In genomic region chr4:39731908-39732307, GRCh38 we compare ENCODE assay signal across 21 cellular contexts. TPM values are rescaled to one million over a fixed set of nuclear protein-coding genes. Genes with fewer than 3 reads are reported as not detected.
A peak's percentile ranks its signal among the peaks of the same experiment; 100 is the strongest.
DNase-seq lines count a peak whose midpoint lies in the region; ATAC-seq, FAIRE-seq and TF ChIP-seq lines count a peak whose summit lies in the region.
"Had no signal": no experiment of that assay in that cellular context is flagged by ENCODE, and none has a peak within 500 bp of the region (broad histone marks: within the 10 kb centered on the region; RNA-seq: fewer than 3 reads in every experiment).

No MANE protein-coding gene starts in this region.

- intact Hi-C loops in PC-3 (cut with micrococcal nuclease) = no loop called here
- intact Hi-C loops in GM12878 (cut with micrococcal nuclease; ENCODE audit: unreplicated experiment) = no loop called here
- intact Hi-C loops in psoas muscle (cut with DNase I) = no loop called here

- H2AFZ ChIP-seq in PC-3 (ENCODE audit: low read length) (no peak overlapping the region), GM12878 (ENCODE audit: control insufficient read depth, low read depth, low read length) (no peak overlapping the region)

- POLR2A ChIA-PET in PC-3 (lab: Charles Lee; ENCODE audit: unreplicated experiment) (interaction anchor here (0.7 kb wide), 1 partner anchor 34 kb away, joined by 4 read pairs; no protein-coding TSS in a partner anchor), GM12878 (lab: Charles Lee) (interaction anchor here (0.5 to 1.2 kb wide), 5 partner anchors 12 to 180 kb away, joined by 3 to 7 read pairs (median 4); no protein-coding TSS in a partner anchor)

- H3K4me2 ChIP-seq in PC-3 (ENCODE audit: low read length) = no peak overlapping the region
- no peak overlapping the region for H3K4me2 ChIP-seq in GM12878 (ENCODE audit: control insufficient read depth, insufficient read depth)
- H3K4me2 ChIP-seq: BLaER1 treated with 17β-estradiol and CSF1 and Interleukin-3, amounts not matched to agents 10 nM and 100 nM had no signal

- in situ Hi-C loops in GM12878 (cut with MboI) = no loop called here

- RAD21 ChIA-PET in GM12878 (lab: Charles Lee; ENCODE audit: unreplicated experiment) = interaction anchor here (1.2 to 1.7 kb wide), 3 partner anchors 13 to 105 kb away, joined by 3 to 6 read pairs (median 5); no protein-coding TSS in a partner anchor

- FAIRE-seq in G401.6 (lab: Jason Lieb, UNC) (peak; percentile 85), GM12878 (lab: Jason Lieb, UNC) (no peak)
- FAIRE-seq: GM18507, H1 had no signal

- no peaks in the 10 kb centered on the region for H3K9me2 ChIP-seq in PC-3 (replicated peaks; ENCODE audit: low read length)

- H4K20me1 ChIP-seq in PC-3 (ENCODE audit: low read length) = 0 out of 2 replicates have a peak, but pooled peaks cover 9% of the 10 kb centered on the region
- H4K20me1 ChIP-seq in GM12878 (ENCODE audit: control insufficient read depth, insufficient read depth) = no peaks in the 10 kb centered on the region

- 100% methylated on average over 2 of the region's 2 CpGs for WGBS in GM12878 (ENCODE audit: insufficient coverage, insufficient replicate concordance, low lambda C conversion rate, missing lambda C conversion rate)
- 82 to 99% (median 89%) methylated on average over 2 of the region's 2 CpGs for WGBS in psoas muscle, 3 donors

- BruUV-seq in PC-3 (replicated peaks; lab: Mats Ljungman, UMichigan) (no TSS peak), GM12878 (replicated peaks; lab: Mats Ljungman, UMichigan) (TSS peak; percentile 9)

- H3K27ac ChIP-seq in PC-3 (ENCODE audit: low read length) (peak overlapping the region; percentile 19; the same call in 1 of the 2 replicates), GM12878 (ENCODE audit: control insufficient read depth, insufficient read depth) (no peak overlapping the region), psoas muscle (peak overlapping the region; percentile 54)
- H3K27ac ChIP-seq: BLaER1 treated with 17β-estradiol and CSF1 and Interleukin-3, amounts not matched to agents 10 nM and 100 nM had no signal

- TF ChIP-seq RAD21 in GM12878 (IDR thresholded peaks at IDR 0.05; ENCODE audit: insufficient read depth, low read depth, low read length) = no peak

- SMC1A ChIA-PET in GM12878 (lab: Charles Lee; ENCODE audit: uncharacterized antibody, unreplicated experiment) = interaction anchor here (0.6 to 1.7 kb wide), 7 partner anchors 13 to 263 kb away, joined by 3 to 6 read pairs (median 3); no protein-coding TSS in a partner anchor

- H3K9me3 ChIP-seq in PC-3 (ENCODE audit: low read length) (no peaks in the 10 kb centered on the region), GM12878 (replicated peaks; ENCODE audit: control insufficient read depth, insufficient read depth, low read length) (no peaks in the 10 kb centered on the region), psoas muscle (no peaks in the 10 kb centered on the region)
- H3K9me3 ChIP-seq: BLaER1 treated with 17β-estradiol and CSF1 and Interleukin-3, amounts not matched to agents 10 nM and 100 nM; Caco-2 had no signal

- H3K4me3 ChIP-seq in PC-3 (ENCODE audit: low read length) (no peak overlapping the region), GM12878 (no peak overlapping the region), psoas muscle (no peak overlapping the region)
- H3K4me3 ChIP-seq: BLaER1 treated with 17β-estradiol and CSF1 and Interleukin-3, amounts not matched to agents 10 nM and 100 nM had no signal

- H3K9ac ChIP-seq in PC-3 (ENCODE audit: low read length) = no peak overlapping the region
- H3K9ac ChIP-seq in GM12878 (ENCODE audit: control insufficient read depth, insufficient read depth, low read length) = no peak overlapping the region
- H3K9ac ChIP-seq: BLaER1 treated with 17β-estradiol and CSF1 and Interleukin-3, amounts not matched to agents 10 nM and 100 nM had no signal

- ATAC-seq in PC-3 (no peak), GM12878 (no peak), psoas muscle (no peak), HG03442 (IDR thresholded peaks at IDR 0.05; ENCODE audit: unreplicated experiment) (no peak)

- TF ChIP-seq POLR2A in GM12878 (IDR thresholded peaks at IDR 0.05; ENCODE audit: low read depth, low read length) = no peak

- TF ChIP-seq EP300 in GM12878 (IDR thresholded peaks at IDR 0.05; ENCODE audit: borderline replicate concordance in 1 of 2, control insufficient read depth in 1 of 2, low read depth in 2 of 2, low read length in 2 of 2) = no peak

- H3K36me3 ChIP-seq in PC-3 (ENCODE audit: low read depth, low read length) (peaks cover 3% of the 10 kb centered on the region), GM12878 (ENCODE audit: control insufficient read depth in 2 of 2, insufficient read depth in 2 of 2, low read length in 1 of 2) (no peaks in the 10 kb centered on the region; a peak in 1 of 4 replicates), psoas muscle (ENCODE audit: insufficient read depth in 1 of 2, low read depth in 1 of 2) (no peaks in the 10 kb centered on the region)

- no peak for DNase-seq in PC-3
- DNase-seq in GM12878 (ENCODE audit: low read depth, low spot score) = no peak
- no peak for DNase-seq in psoas muscle
- no peak for DNase-seq in GOT3 (lab: John Stamatoyannopoulos, UW)
- DNase-seq in HUDEP-2 (lab: John Stamatoyannopoulos, UW; ENCODE audit: unreplicated experiment in 76 of 76) = no peak
- DNase-seq: Caco-2; CD4-positive, alpha-beta memory T cell; DND-41; KG1; NCI-H1092 treated with DMSO at 0.1 percent for 48 hours; NCI-H1436 treated with DMSO at 0.1 percent for 48 hours; NCI-H2029; NCI-H345; NCI-H774; SIG-M5; T-helper 1 cell had no signal

- TF ChIP-seq CTCF in PC-3 (conservative IDR thresholded peaks at IDR 0.05; ENCODE audit: low read depth, low read length) = no peak
- no peak for TF ChIP-seq CTCF in GM12878 (IDR thresholded peaks at IDR 0.05 in 2 of 3, conservative IDR thresholded peaks at IDR 0.05 in 1 of 3; ENCODE audit: control insufficient read depth in 2 of 3, extremely low read depth in 1 of 3, insufficient read depth in 1 of 3, low read depth in 3 of 3, low read length in 3 of 3)
- TF ChIP-seq CTCF in psoas muscle (IDR thresholded peaks at IDR 0.05) = no peak

- H3K4me1 ChIP-seq in PC-3 (ENCODE audit: insufficient read depth, low read length) = peaks cover 12% of the 10 kb centered on the region
- no peaks in the 10 kb centered on the region for H3K4me1 ChIP-seq in GM12878 (ENCODE audit: control insufficient read depth, insufficient read depth, low read length)
- H3K4me1 ChIP-seq in psoas muscle = peaks cover 21% of the 10 kb centered on the region

- H3K27me3 ChIP-seq in PC-3 (ENCODE audit: low read length) = no peaks in the 10 kb centered on the region
- H3K27me3 ChIP-seq in GM12878 (replicated peaks in 1 of 2; ENCODE audit: control insufficient read depth in 2 of 2, insufficient read depth in 2 of 2, low read length in 1 of 2) = no peaks in the 10 kb centered on the region
- no peaks in the 10 kb centered on the region for H3K27me3 ChIP-seq in psoas muscle (ENCODE audit: insufficient read depth in 3 of 3, low read length in 2 of 3)
- H3K27me3 ChIP-seq: BLaER1 treated with 17β-estradiol and CSF1 and Interleukin-3, amounts not matched to agents 10 nM and 100 nM had no signal

- H3F3A ChIP-seq in PC-3 (ENCODE audit: low read length, unreplicated experiment) = no peaks in the 10 kb centered on the region

- CTCF ChIA-PET in PC-3 (lab: Charles Lee) = interaction anchor here (0.5 kb wide), 1 partner anchor 1239 kb away, joined by 3 read pairs; no protein-coding TSS in a partner anchor
- CTCF ChIA-PET in GM12878 (lab: Yijun Ruan, JAX) = interaction anchor here (0.7 to 1.8 kb wide), 3 partner anchors 17 to 24 kb away, joined by 3 to 6 read pairs (median 5); no protein-coding TSS in a partner anchor

- H3K79me2 ChIP-seq in PC-3 (ENCODE audit: low read length) = peaks cover 90% of the 10 kb centered on the region
- peaks cover 68% of the 10 kb centered on the region for H3K79me2 ChIP-seq in GM12878 (ENCODE audit: control insufficient read depth, insufficient read depth, low read length)

TF ChIP-seq in GM12878, 131 proteins besides CTCF, POLR2A, EP300 and RAD21 (continues in another document):
- TF ChIP-seq BMI1 (IDR thresholded peaks at IDR 0.05; ENCODE audit: borderline replicate concordance) = no peak
- no peak for TF ChIP-seq IRF4 (IDR thresholded peaks at IDR 0.05; ENCODE audit: low read depth, low read length)
- no peak for TF ChIP-seq IRF5 (IDR thresholded peaks at IDR 0.05; ENCODE audit: borderline replicate concordance)
- TF ChIP-seq ZNF24 (IDR thresholded peaks at IDR 0.05) = no peak
- TF ChIP-seq SMAD5 (IDR thresholded peaks at IDR 0.05; ENCODE audit: low read depth) = no peak
- no peak for TF ChIP-seq RB1 (IDR thresholded peaks at IDR 0.05; ENCODE audit: borderline replicate concordance)

RNA-seq across cellular contexts. Expression of gene UBE2K, which starts 34.0 kb away (rescaled TPM):
- total RNA-seq in PC-3 (2014; rRNA removed) (30.1 and 38.9 TPM in 2 replicates), GM12878 (2014; rRNA removed) (20.5 and 22.5 TPM in 2 replicates), GM12878 (2014; rRNA removed; fragmentation: Illumina TruSeq; extraction: Trizol) (17.0 and 20.0 TPM in 2 replicates), GM12878 (2021) (71.4 and 78.5 TPM in 2 replicates), psoas muscle (10 to 100 TPM; 45.9 to 75.9 (median 61.5) TPM)
- total RNA-seq in GM12878 (2013; cell fraction: nucleolus; rRNA removed) = 34.6 and 36.7 TPM in 2 replicates
- polyA plus RNA-seq in GM12878 (2011; ENCODE audit: low read depth) = 47.3 TPM
- polyA plus RNA-seq in GM12878 (2011; rRNA removed) (111 and 158 TPM in 2 replicates), GM12878 (2014; fragmentation: Illumina TruSeq; extraction: Trizol) (55.4 and 67.2 TPM in 2 replicates), GM12878 (2014; fragmentation: Nextera tagmentation; extraction: Ambion mirVana) (10 to 100 TPM; 54.3 to 96.4 TPM), GM12878 (2014; rRNA removed) (79.6 and 102 TPM in 2 replicates), GM12878 (2016; fragmentation: Nextera tagmentation; extraction: Ambion mirVana) (100 to 1,000 TPM; 113 to 141 TPM), psoas muscle (10 to 100 TPM; 24.5 to 69.1 (median 39.1) TPM)
- polyA plus RNA-seq in GM12878 (2011; cell fraction: cytosol; rRNA removed) = 50.9 and 51.8 TPM in 2 replicates
- 18.6 and 26.0 TPM in 2 replicates for polyA plus RNA-seq in GM12878 (2011; cell fraction: nucleus; rRNA removed)
- polyA plus RNA-seq in GM12878 (2012) = 83.2 and 83.3 TPM in 2 replicates
- polyA minus RNA-seq in GM12878 (2011; rRNA and poly(A)+ RNA removed) = 23.8 and 35.3 TPM in 2 replicates
- 14.8 and 20.2 TPM in 2 replicates for polyA minus RNA-seq in GM12878 (2011; cell fraction: cytosol; rRNA and poly(A)+ RNA removed)
- 5.4 and 15.5 TPM in 2 replicates for polyA minus RNA-seq in GM12878 (2011; cell fraction: nucleus; rRNA and poly(A)+ RNA removed)
